17 cellular contexts compared by ENCODE assay signal in the genomic region with DNA sequence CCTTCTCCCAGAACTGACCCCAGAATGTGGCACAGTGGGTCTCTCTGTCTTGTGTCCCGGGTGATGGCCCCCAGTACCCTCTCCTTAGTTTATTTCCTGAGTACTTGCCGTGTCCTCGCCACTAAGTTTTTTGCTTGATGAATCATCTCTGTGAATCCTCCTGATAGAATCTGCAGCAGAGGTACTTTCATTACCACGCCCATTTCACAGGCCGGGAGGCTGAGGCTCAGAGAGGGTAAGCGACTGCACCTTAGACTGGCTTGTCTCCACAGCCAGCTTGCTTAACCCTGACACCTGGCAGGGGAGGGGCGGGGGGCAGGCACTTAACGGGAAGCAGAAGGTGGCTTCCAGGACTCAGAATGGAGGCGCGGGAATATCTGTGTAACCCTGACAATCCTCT.
DNase-seq lines count a peak whose midpoint lies in the region; ATAC-seq lines count a peak whose summit lies in the region.
"Had no signal": no experiment of that assay in that cellular context is flagged by ENCODE, and none has a peak within 500 bp of the region (broad histone marks: within the 10 kb centered on the region; RNA-seq: fewer than 3 reads in every experiment).

No MANE protein-coding gene starts in this region.

- no peak overlapping the region for H3K4me3 Mint-ChIP-seq in central memory CD8-positive, alpha-beta T cell
- H3K4me3 Mint-ChIP-seq in stimulated activated effector memory CD8-positive, alpha-beta T cell treated with anti-CD3 and anti-CD28 coated beads, Interleukin-12 subunit alpha, Interleukin-12 subunit beta, amount 100 ng/mL, for 72 hours: no peak overlapping the region
- H3K4me3 Mint-ChIP-seq: stimulated activated naive CD8-positive, alpha-beta T cell treated with anti-CD3 and anti-CD28 coated beads, Interleukin-15, Interleukin-2, amounts not matched to agents 100 ng/mL and 50 ng/mL, for 24 hours had no signal

- H3K27ac Mint-ChIP-seq in central memory CD8-positive, alpha-beta T cell (ENCODE audit: low read depth): no peak overlapping the region
- H3K27ac Mint-ChIP-seq in stimulated activated effector memory CD8-positive, alpha-beta T cell treated with anti-CD3 and anti-CD28 coated beads, Interleukin-12 subunit alpha, Interleukin-12 subunit beta, amount 100 ng/mL, for 72 hours: no peak overlapping the region
- H3K27ac Mint-ChIP-seq: stimulated activated naive CD8-positive, alpha-beta T cell treated with anti-CD3 and anti-CD28 coated beads, Interleukin-15, Interleukin-2, amounts not matched to agents 100 ng/mL and 50 ng/mL, for 24 hours had no signal

- DNase-seq in NCI-H82 (lab: John Stamatoyannopoulos, UW) (peak; percentile 26), NCI-H82 treated with DMSO at 0.1 percent for 48 hours (lab: John Stamatoyannopoulos, UW; ENCODE audit: unreplicated experiment) (no peak), NCI-H1092 treated with DMSO at 0.1 percent for 48 hours (lab: John Stamatoyannopoulos, UW) (no peak), epidermal melanocyte (ENCODE audit: insufficient read length, low spot score) (no peak)
- peak; percentile 22 for DNase-seq in stimulated activated naive CD4-positive, alpha-beta T cell treated with Interleukin-2 at 50 U/mL for 16 hours (lab: John Stamatoyannopoulos, UW)
- DNase-seq in stimulated activated naive CD4-positive, alpha-beta T cell (lab: John Stamatoyannopoulos, UW): no peak
- DNase-seq in central memory CD8-positive, alpha-beta T cell (ENCODE audit: low spot score in 2 of 2): no peak
- DNase-seq in stimulated activated effector memory CD8-positive, alpha-beta T cell treated with anti-CD3 and anti-CD28 coated beads, Interleukin-12 subunit alpha, Interleukin-12 subunit beta, amount 100 ng/mL, for 72 hours (ENCODE audit: low spot score in 2 of 2): no peak
- DNase-seq: 8988T, cerebellar nuclear complex, DMS 273 treated with DMSO at 0.1 percent for 48 hours, left ventricle myocardium inferior, NCI-H2081, NCI-H526, ovary had no signal

- no peaks in the 10 kb centered on the region for H3K9me3 Mint-ChIP-seq in central memory CD8-positive, alpha-beta T cell
- H3K9me3 Mint-ChIP-seq in stimulated activated effector memory CD8-positive, alpha-beta T cell treated with anti-CD3 and anti-CD28 coated beads, Interleukin-12 subunit alpha, Interleukin-12 subunit beta, amount 100 ng/mL, for 72 hours: no peaks in the 10 kb centered on the region
- H3K9me3 Mint-ChIP-seq: stimulated activated naive CD8-positive, alpha-beta T cell treated with anti-CD3 and anti-CD28 coated beads, Interleukin-15, Interleukin-2, amounts not matched to agents 100 ng/mL and 50 ng/mL, for 24 hours had no signal

- peaks cover 10% of the 10 kb centered on the region for H3K4me1 Mint-ChIP-seq in central memory CD8-positive, alpha-beta T cell
- H3K4me1 Mint-ChIP-seq in stimulated activated effector memory CD8-positive, alpha-beta T cell treated with anti-CD3 and anti-CD28 coated beads, Interleukin-12 subunit alpha, Interleukin-12 subunit beta, amount 100 ng/mL, for 72 hours: peaks cover 12% of the 10 kb centered on the region

- H3K27me3 Mint-ChIP-seq in central memory CD8-positive, alpha-beta T cell: no peaks in the 10 kb centered on the region

- H3K36me3 Mint-ChIP-seq in central memory CD8-positive, alpha-beta T cell (ENCODE audit: insufficient read depth): no peaks in the 10 kb centered on the region
- no peaks in the 10 kb centered on the region for H3K36me3 Mint-ChIP-seq in stimulated activated effector memory CD8-positive, alpha-beta T cell treated with anti-CD3 and anti-CD28 coated beads, Interleukin-12 subunit alpha, Interleukin-12 subunit beta, amount 100 ng/mL, for 72 hours

- peak; percentile 60 for ATAC-seq in central memory CD8-positive, alpha-beta T cell (replicated peaks; ENCODE audit: extremely low read depth, poor library complexity, severe bottlenecking)
- ATAC-seq in stimulated activated effector memory CD8-positive, alpha-beta T cell treated with anti-CD3 and anti-CD28 coated beads, Interleukin-12 subunit alpha, Interleukin-12 subunit beta, amount 100 ng/mL, for 72 hours: peak; percentile 79
- ATAC-seq: HCT116 had no signal

Comparison
In these comparisons a context has a peak if more than half of its experiments do, and no peak if none do; other contexts are left out.
1. DNase-seq: peak in NCI-H82 (single experiment) and stimulated activated naive CD4-positive, alpha-beta T cell treated with Interleukin-2 at 50 U/mL for 16 hours (single experiment); none in NCI-H82 treated with DMSO at 0.1 percent for 48 hours (single experiment), stimulated activated naive CD4-positive, alpha-beta T cell (0 of 6), central memory CD8-positive, alpha-beta T cell (0 of 2), stimulated activated effector memory CD8-positive, alpha-beta T cell treated with anti-CD3 and anti-CD28 coated beads, Interleukin-12 subunit alpha, Interleukin-12 subunit beta, amount 100 ng/mL, for 72 hours (0 of 2), NCI-H1092 treated with DMSO at 0.1 percent for 48 hours (single experiment) and epidermal melanocyte (single experiment).